8 cellular contexts compared by ENCODE assay signal in the genomic region with DNA sequence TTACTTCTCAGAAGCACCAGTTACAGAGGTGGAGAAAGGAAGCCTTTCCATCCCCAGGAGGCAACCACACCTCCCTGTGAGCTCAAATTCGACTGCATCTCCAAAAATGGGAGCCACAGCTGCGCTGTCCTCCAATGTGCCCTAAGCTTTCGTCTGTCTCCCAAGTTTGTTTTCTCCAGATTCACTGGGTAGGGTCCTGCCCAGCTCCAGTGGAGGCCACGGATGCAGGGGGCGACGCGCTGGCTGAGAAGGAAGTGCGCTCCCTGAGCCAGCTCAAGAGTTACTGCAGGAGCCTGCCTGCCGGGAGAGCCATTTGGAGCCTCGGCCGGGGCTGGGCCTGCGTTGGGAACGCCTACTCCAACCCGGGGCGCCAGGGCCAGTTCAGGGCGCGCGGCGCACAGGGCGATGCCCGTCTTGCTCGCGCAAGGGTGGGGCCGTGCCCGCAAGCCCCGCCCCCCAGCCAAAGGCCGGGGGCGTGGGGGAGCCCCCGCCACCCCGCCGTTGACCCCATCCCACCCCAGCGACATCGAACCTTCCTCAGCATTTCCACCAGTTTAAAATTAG. TPM values are rescaled to one million over a fixed set of nuclear protein-coding genes. Genes with fewer than 3 reads are reported as not detected.
DNase-seq lines count a peak whose midpoint lies in the region; ATAC-seq, FAIRE-seq and TF ChIP-seq lines count a peak whose summit lies in the region.

No MANE protein-coding gene starts in this region.

- H3K27me3 ChIP-seq in endothelial cell of umbilical vein (ENCODE audit: control insufficient read depth in 2 of 2, insufficient read depth in 2 of 2, low read length in 2 of 2), result no peaks in the 10 kb centered on the region

- peak; percentile 32 to 47 for DNase-seq in AML-193 (lab: John Stamatoyannopoulos, UW)
- DNase-seq in NCI-H82 treated with DMSO at 0.1 percent for 48 hours (lab: John Stamatoyannopoulos, UW; ENCODE audit: unreplicated experiment), result peak; percentile 66
- peak; percentile 91 for DNase-seq in activated CD8-positive, alpha-beta memory T cell treated with anti-CD3 and anti-CD28 coated beads, Interleukin-2, amount 50 U/mL, for 48 hours
- DNase-seq in endothelial cell of umbilical vein (ENCODE audit: low read depth, low spot score), result peak; percentile 89
- DNase-seq in middle frontal gyrus (ENCODE audit: extremely low spot score, low spot score), result peak; percentile 54
- peak; percentile 78 to 82 for DNase-seq in stimulated activated CD8-positive, alpha-beta memory T cell treated with anti-CD3 and anti-CD28 coated beads, Interleukin-15, amount 100 ng/mL, for 48 hours (ENCODE audit: low read depth in 2 of 2)

- H3K4me2 ChIP-seq in endothelial cell of umbilical vein (ENCODE audit: insufficient read depth, low read length), result peak overlapping the region; percentile 91

- CTCF ChIA-PET in endothelial cell of umbilical vein (lab: Charles Lee), result interaction anchor here (0.8 to 5.3 kb wide), 14 partner anchors 10 to 265 kb away, joined by 3 to 39 read pairs (median 4); a partner anchor contains a TSS

- TF ChIP-seq POLR2A in endothelial cell of umbilical vein (IDR thresholded peaks at IDR 0.05; ENCODE audit: low read depth, low read length), result peak; percentile 50

- H3K9ac ChIP-seq in endothelial cell of umbilical vein (replicated peaks; ENCODE audit: extremely low read depth, insufficient read depth, low read length), result peak overlapping the region; percentile 65

- intact Hi-C loops in endothelial cell of umbilical vein (cut with micrococcal nuclease), result loop anchor here (1.0 to 10.0 kb wide), 4 partner anchors 20 to 1391 kb away; a partner anchor contains a TSS

- peak in 1 of 2 donors; percentile 18 for TF ChIP-seq CTCF in endothelial cell of umbilical vein (IDR thresholded peaks at IDR 0.05; ENCODE audit: extremely low read depth in 1 of 2, insufficient read depth in 1 of 2, low read depth in 1 of 2, low read length in 2 of 2)

- peak; percentile 91 for ATAC-seq in GM19035 (IDR thresholded peaks at IDR 0.05; ENCODE audit: unreplicated experiment)
- peak; percentile 95 for ATAC-seq in HG03196 (IDR thresholded peaks at IDR 0.05; ENCODE audit: unreplicated experiment)

- H2AFZ ChIP-seq in endothelial cell of umbilical vein (ENCODE audit: low read depth, low read length), result peak overlapping the region; percentile 15

- no TSS peak for BruUV-seq in endothelial cell of umbilical vein (replicated peaks; lab: Mats Ljungman, UMichigan)

- peak; percentile 75 for FAIRE-seq in endothelial cell of umbilical vein (lab: Jason Lieb, UNC)

- H3K4me3 ChIP-seq in endothelial cell of umbilical vein (replicated peaks in 1 of 3; ENCODE audit: insufficient read depth in 1 of 3, low read depth in 1 of 3, low read length in 3 of 3), result peak overlapping the region; percentile 57 to 83 (median 70)

- H3K9me3 ChIP-seq in endothelial cell of umbilical vein (replicated peaks; ENCODE audit: control insufficient read depth, insufficient read depth, low read length), result no peaks in the 10 kb centered on the region

- H3K9me1 ChIP-seq in endothelial cell of umbilical vein (replicated peaks; ENCODE audit: control insufficient read depth, extremely low read depth, insufficient read depth, low read length), result no peaks in the 10 kb centered on the region

- H4K20me1 ChIP-seq in endothelial cell of umbilical vein (replicated peaks; ENCODE audit: control insufficient read depth, extremely low read depth, insufficient read depth, low read length), result peaks cover 14% of the 10 kb centered on the region

- peaks cover 14% of the 10 kb centered on the region for H3K4me1 ChIP-seq in endothelial cell of umbilical vein (ENCODE audit: control insufficient read depth, extremely low read depth, insufficient read depth, low read length)

- peaks cover 87% of the 10 kb centered on the region for H3K79me2 ChIP-seq in endothelial cell of umbilical vein (ENCODE audit: control insufficient read depth, insufficient read depth, low read length)

- POLR2A ChIA-PET in endothelial cell of umbilical vein (lab: Charles Lee), result interaction anchor here (0.7 to 1.7 kb wide), 5 partner anchors 19 to 257 kb away, joined by 3 to 9 read pairs (median 4); a partner anchor contains a TSS

- dilution Hi-C loops in endothelial cell of umbilical vein (cut with MboI; ENCODE audit: extremely low pct_ligation_motif_present, low sequenced_read_pairs), result no loop called here

- H3K27ac ChIP-seq in endothelial cell of umbilical vein (ENCODE audit: insufficient read depth, low read depth, low read length), result peak overlapping the region; percentile 66

- peaks cover 0 to 5% of the 10 kb centered on the region in 2 experiments for H3K36me3 ChIP-seq in endothelial cell of umbilical vein (ENCODE audit: control insufficient read depth in 2 of 2, extremely low read depth in 1 of 2, insufficient read depth in 2 of 2, low read length in 2 of 2)

TF ChIP-seq in endothelial cell of umbilical vein, 7 proteins besides CTCF, POLR2A, EP300 and RAD21:
- TF ChIP-seq, protein P1, sequence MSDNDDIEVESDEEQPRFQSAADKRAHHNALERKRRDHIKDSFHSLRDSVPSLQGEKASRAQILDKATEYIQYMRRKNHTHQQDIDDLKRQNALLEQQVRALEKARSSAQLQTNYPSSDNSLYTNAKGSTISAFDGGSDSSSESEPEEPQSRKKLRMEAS (IDR thresholded peaks at IDR 0.05; ENCODE audit: insufficient read depth, insufficient read length), result no peak
- TF ChIP-seq POLR2AphosphoS5 (IDR thresholded peaks at IDR 0.05; ENCODE audit: insufficient read depth, low read depth, low read length), result peak; percentile 48

RNA-seq across cellular contexts. Expression of a gene that starts 19.5 kb away (rescaled TPM):
- 19.9 and 21.3 TPM in 2 replicates for total RNA-seq in endothelial cell of umbilical vein
- 12.1 and 14.4 TPM in 2 replicates for polyA plus RNA-seq in endothelial cell of umbilical vein
- 15.2 and 16.2 TPM in 2 replicates for polyA plus RNA-seq in endothelial cell of umbilical vein (2011; cell fraction: cytosol; rRNA removed)
- polyA plus RNA-seq in endothelial cell of umbilical vein (2011; cell fraction: nucleus; rRNA removed), result 25.9 and 27.0 TPM in 2 replicates
- 15.4 and 17.7 TPM in 2 replicates for polyA plus RNA-seq in endothelial cell of umbilical vein (2012)
- 28.6 TPM in 2 replicates for polyA minus RNA-seq in endothelial cell of umbilical vein
- polyA minus RNA-seq in endothelial cell of umbilical vein (2011; cell fraction: cytosol; rRNA and poly(A)+ RNA removed), result 15.7 TPM
- polyA minus RNA-seq in endothelial cell of umbilical vein (2011; cell fraction: nucleus; rRNA and poly(A)+ RNA removed), result 34.4 and 41.8 TPM in 2 replicates

Comparison
In these comparisons a context has a peak if more than half of its experiments do, and no peak if none do; other contexts are left out.
1. Peak in every context shown above with its lines: DNase-seq, ATAC-seq, H3K4me3 ChIP-seq and H3K27ac ChIP-seq.
2. DNase-seq: peak in every context shown above with its lines; median percentile 91 in activated CD8-positive, alpha-beta memory T cell treated with anti-CD3 and anti-CD28 coated beads, Interleukin-2, amount 50 U/mL, for 48 hours; 89 in endothelial cell of umbilical vein; 80 in stimulated activated CD8-positive, alpha-beta memory T cell treated with anti-CD3 and anti-CD28 coated beads, Interleukin-15, amount 100 ng/mL, for 48 hours; 66 in NCI-H82 treated with DMSO at 0.1 percent for 48 hours; 54 in middle frontal gyrus; 40 in AML-193.